ENCODE assay signal across 30 cellular contexts in genomic region chr5:111950660-111951059, GRCh38.
A peak's percentile ranks its signal among the peaks of the same experiment; 100 is the strongest.
DNase-seq lines count a peak whose midpoint lies in the region; ATAC-seq, FAIRE-seq and TF ChIP-seq lines count a peak whose summit lies in the region.
"Had no signal": no experiment of that assay in that cellular context is flagged by ENCODE, and none has a peak within 500 bp of the region (broad histone marks: within the 10 kb centered on the region; RNA-seq: fewer than 3 reads in every experiment).

No MANE protein-coding gene starts in this region.

- ATAC-seq in foreskin keratinocyte (peak; percentile 74), GM19452 (IDR thresholded peaks at IDR 0.05; ENCODE audit: unreplicated experiment) (no peak)
- no peak for ATAC-seq in stimulated activated memory B cell treated with anti-CD40 and anti-IgM and Interleukin-4, amounts not matched to agents 10 μg/mL and 1 μg/mL and 100 μg/mL, for 72 hours
- ATAC-seq: left lung, Panc1, right cardiac atrium had no signal

- H3K79me2 ChIP-seq in astrocyte (ENCODE audit: insufficient read depth, low read length), result no peaks in the 10 kb centered on the region

- H3K27ac ChIP-seq in astrocyte (ENCODE audit: low read depth, low read length) (peak overlapping the region; percentile 98), foreskin keratinocyte (peak overlapping the region; percentile 77), ovary (no peak overlapping the region)
- H3K27ac ChIP-seq: breast epithelium, KMS-11, left lung, tibial nerve had no signal

- H3K4me1 ChIP-seq in astrocyte (ENCODE audit: insufficient read depth, low read length) (peaks cover 44% of the 10 kb centered on the region), foreskin keratinocyte (peaks cover 22% of the 10 kb centered on the region), ovary (ENCODE audit: insufficient read depth) (no peaks in the 10 kb centered on the region)
- H3K4me1 ChIP-seq: breast epithelium, Caco-2, left lung, tibial nerve had no signal

- H3K9me3 ChIP-seq in astrocyte (ENCODE audit: insufficient read depth, low read depth, low read length), result no peaks in the 10 kb centered on the region
- no peaks in the 10 kb centered on the region for H3K9me3 ChIP-seq in ovary
- H3K9me3 ChIP-seq: breast epithelium, Caco-2, left lung, tibial nerve had no signal

- H3K27me3 ChIP-seq in astrocyte (ENCODE audit: insufficient read depth, low read length) (no peaks in the 10 kb centered on the region), foreskin keratinocyte (no peaks in the 10 kb centered on the region), ovary (peaks cover 2% of the 10 kb centered on the region)
- H3K27me3 ChIP-seq: breast epithelium, left lung, tibial nerve had no signal

- H3K27me3 Mint-ChIP-seq in HFFc6 (ENCODE audit: insufficient read depth), result no peaks in the 10 kb centered on the region
- no peaks in the 10 kb centered on the region for H3K27me3 Mint-ChIP-seq in astrocyte (ENCODE audit: low read depth, unreplicated experiment)
- peaks cover 12% of the 10 kb centered on the region for H3K27me3 Mint-ChIP-seq in stimulated activated memory B cell treated with anti-CD40 and anti-IgM and Interleukin-4, amounts not matched to agents 10 μg/mL and 1 μg/mL and 100 μg/mL, for 72 hours
- H3K27me3 Mint-ChIP-seq: activated CD4-positive, alpha-beta memory T cell treated with anti-CD3 and anti-CD28 coated beads, Interleukin-2, amount 10 ng/mL, durations not matched to agents 7 days and 5 days had no signal

- peak overlapping the region; percentile 4; the same call in 1 of the 2 replicates for H3K4me3 Mint-ChIP-seq in HFFc6
- H3K4me3 Mint-ChIP-seq in astrocyte (ENCODE audit: unreplicated experiment), result no peak overlapping the region
- no peak overlapping the region for H3K4me3 Mint-ChIP-seq in stimulated activated memory B cell treated with anti-CD40 and anti-IgM and Interleukin-4, amounts not matched to agents 10 μg/mL and 1 μg/mL and 100 μg/mL, for 72 hours
- H3K4me3 Mint-ChIP-seq: activated CD4-positive, alpha-beta memory T cell treated with anti-CD3 and anti-CD28 coated beads, Interleukin-2, amount 10 ng/mL, durations not matched to agents 7 days and 5 days; CD14-positive monocyte; neural crest cell; T-helper 2 cell treated with Interferon-gamma antibody and Interleukin-4, amounts not matched to agents 5 μg/mL and 100 μg/mL, for 36 hours had no signal

- H3K36me3 ChIP-seq in astrocyte (ENCODE audit: insufficient read depth, low read length) (no peaks in the 10 kb centered on the region), ovary (no peaks in the 10 kb centered on the region)
- H3K36me3 ChIP-seq: breast epithelium, left lung, tibial nerve had no signal

- H3K4me3 ChIP-seq in astrocyte (ENCODE audit: insufficient read depth, low read depth, low read length) (no peak overlapping the region), ovary (no peak overlapping the region)
- H3K4me3 ChIP-seq: breast epithelium, left lung, tibial nerve had no signal

- intact Hi-C loops in ovary (cut with DNase I), result no loop called here

- H3K9me3 Mint-ChIP-seq in HFFc6 (no peaks in the 10 kb centered on the region), astrocyte (ENCODE audit: unreplicated experiment) (no peaks in the 10 kb centered on the region)
- H3K9me3 Mint-ChIP-seq in stimulated activated memory B cell treated with anti-CD40 and anti-IgM and Interleukin-4, amounts not matched to agents 10 μg/mL and 1 μg/mL and 100 μg/mL, for 72 hours, result peaks cover 2% of the 10 kb centered on the region
- H3K9me3 Mint-ChIP-seq: activated CD4-positive, alpha-beta memory T cell treated with anti-CD3 and anti-CD28 coated beads, Interleukin-2, amount 10 ng/mL, durations not matched to agents 7 days and 5 days; neural crest cell; T-helper 2 cell treated with Interferon-gamma antibody and Interleukin-4, amounts not matched to agents 5 μg/mL and 100 μg/mL, for 36 hours had no signal

- FAIRE-seq in astrocyte (lab: Jason Lieb, UNC), result peak; percentile 9
- FAIRE-seq: colon, endothelial cell of umbilical vein, islet of Langerhans had no signal

- TF ChIP-seq POLR2A in ovary (IDR thresholded peaks at IDR 0.05), result no peak

- WGBS in ovary, 3 donors, result 76 to 92% (median 90%) methylated on average over 1 of the region's 1 CpG

- H3K9ac ChIP-seq in astrocyte (ENCODE audit: low read length), result peak overlapping the region; percentile 1
- H3K9ac ChIP-seq: KMS-11 had no signal

- H3K36me3 Mint-ChIP-seq in HFFc6 (ENCODE audit: low read depth), result no peaks in the 10 kb centered on the region
- H3K36me3 Mint-ChIP-seq in astrocyte (ENCODE audit: low read depth, unreplicated experiment), result no peaks in the 10 kb centered on the region
- H3K36me3 Mint-ChIP-seq in stimulated activated memory B cell treated with anti-CD40 and anti-IgM and Interleukin-4, amounts not matched to agents 10 μg/mL and 1 μg/mL and 100 μg/mL, for 72 hours, result no peaks in the 10 kb centered on the region
- H3K36me3 Mint-ChIP-seq: CD14-positive monocyte had no signal

- H4K20me1 ChIP-seq in astrocyte (ENCODE audit: insufficient read depth, low read length), result no peaks in the 10 kb centered on the region

- no peak for TF ChIP-seq CTCF in HFFc6 (IDR thresholded peaks at IDR 0.05)
- TF ChIP-seq CTCF in astrocyte (IDR thresholded peaks at IDR 0.05; ENCODE audit: insufficient read depth, low read depth, low read length), result no peak
- TF ChIP-seq CTCF in foreskin keratinocyte (conservative IDR thresholded peaks at IDR 0.05), result no peak
- no peak for TF ChIP-seq CTCF in ovary (IDR thresholded peaks at IDR 0.05)

- no peak for TF ChIP-seq EP300 in ovary (IDR thresholded peaks at IDR 0.05)

- H3K4me1 Mint-ChIP-seq in HFFc6 (ENCODE audit: low read depth) (peaks cover 85% of the 10 kb centered on the region), astrocyte (ENCODE audit: low read depth, unreplicated experiment) (peaks cover 46% of the 10 kb centered on the region)
- peaks cover 7% of the 10 kb centered on the region for H3K4me1 Mint-ChIP-seq in stimulated activated memory B cell treated with anti-CD40 and anti-IgM and Interleukin-4, amounts not matched to agents 10 μg/mL and 1 μg/mL and 100 μg/mL, for 72 hours
- H3K4me1 Mint-ChIP-seq: activated CD4-positive, alpha-beta memory T cell treated with anti-CD3 and anti-CD28 coated beads, Interleukin-2, amount 10 ng/mL, durations not matched to agents 7 days and 5 days; neural crest cell had no signal

- no peak overlapping the region for H3K4me2 ChIP-seq in astrocyte (ENCODE audit: low read length)
- H3K4me2 ChIP-seq: KMS-11 had no signal

- peak overlapping the region; percentile 64 for H3K27ac Mint-ChIP-seq in HFFc6
- no peak overlapping the region for H3K27ac Mint-ChIP-seq in astrocyte (ENCODE audit: unreplicated experiment)
- H3K27ac Mint-ChIP-seq in stimulated activated memory B cell treated with anti-CD40 and anti-IgM and Interleukin-4, amounts not matched to agents 10 μg/mL and 1 μg/mL and 100 μg/mL, for 72 hours, result no peak overlapping the region
- H3K27ac Mint-ChIP-seq: activated CD4-positive, alpha-beta memory T cell treated with anti-CD3 and anti-CD28 coated beads, Interleukin-2, amount 10 ng/mL, durations not matched to agents 7 days and 5 days; CD14-positive monocyte; T-helper 2 cell treated with Interferon-gamma antibody and Interleukin-4, amounts not matched to agents 5 μg/mL and 100 μg/mL, for 36 hours had no signal

- DNase-seq in HFFc6, result peak; percentile 52
- no peak for DNase-seq in astrocyte (ENCODE audit: low read depth)
- peak; percentile 57 to 73 for DNase-seq in foreskin keratinocyte
- no peak for DNase-seq in activated CD4-positive, CD25-positive, alpha-beta regulatory T cell treated with anti-CD3 and anti-CD28 coated beads, Interleukin-2, amount 50 U/mL, for 72 hours
- no peak for DNase-seq in ovary
- DNase-seq: activated CD4-positive, alpha-beta memory T cell treated with anti-CD3 and anti-CD28 coated beads, Interleukin-2, amount 10 ng/mL, durations not matched to agents 7 days and 5 days; activated CD8-positive, alpha-beta memory T cell treated with anti-CD3 and anti-CD28 coated beads, Interleukin-2, amount 50 U/mL, for 48 hours; activated naive CD4-positive, alpha-beta T cell treated with anti-CD3 and anti-CD28 coated beads, Interleukin-2, amount 50 U/mL, for 16 hours; Caco-2; head of caudate nucleus; left lung; mesenchymal stem cell; NCI-H1436; NCI-H2081 treated with DMSO at 0.1 percent for 48 hours; NCI-H345; right cardiac atrium; SIG-M5; stimulated activated CD4-positive, alpha-beta T cell treated with anti-CD3 and anti-CD28 coated beads, Interleukin-4, amount 100 ng/mL, for 24 hours had no signal

- no peak overlapping the region for H2AFZ ChIP-seq in astrocyte (ENCODE audit: low read depth, low read length)

Comparison
In these comparisons a context has a peak if more than half of its experiments do, and no peak if none do; other contexts are left out.
1. DNase-seq: peak in HFFc6 (single experiment) and foreskin keratinocyte (2 of 2); none in astrocyte (single experiment), activated CD4-positive, CD25-positive, alpha-beta regulatory T cell treated with anti-CD3 and anti-CD28 coated beads, Interleukin-2, amount 50 U/mL, for 72 hours (single experiment) and ovary (0 of 5).
2. H3K27ac ChIP-seq: peak in astrocyte (single experiment) and foreskin keratinocyte (single experiment); none in ovary (0 of 2).